In the genomic region with DNA sequence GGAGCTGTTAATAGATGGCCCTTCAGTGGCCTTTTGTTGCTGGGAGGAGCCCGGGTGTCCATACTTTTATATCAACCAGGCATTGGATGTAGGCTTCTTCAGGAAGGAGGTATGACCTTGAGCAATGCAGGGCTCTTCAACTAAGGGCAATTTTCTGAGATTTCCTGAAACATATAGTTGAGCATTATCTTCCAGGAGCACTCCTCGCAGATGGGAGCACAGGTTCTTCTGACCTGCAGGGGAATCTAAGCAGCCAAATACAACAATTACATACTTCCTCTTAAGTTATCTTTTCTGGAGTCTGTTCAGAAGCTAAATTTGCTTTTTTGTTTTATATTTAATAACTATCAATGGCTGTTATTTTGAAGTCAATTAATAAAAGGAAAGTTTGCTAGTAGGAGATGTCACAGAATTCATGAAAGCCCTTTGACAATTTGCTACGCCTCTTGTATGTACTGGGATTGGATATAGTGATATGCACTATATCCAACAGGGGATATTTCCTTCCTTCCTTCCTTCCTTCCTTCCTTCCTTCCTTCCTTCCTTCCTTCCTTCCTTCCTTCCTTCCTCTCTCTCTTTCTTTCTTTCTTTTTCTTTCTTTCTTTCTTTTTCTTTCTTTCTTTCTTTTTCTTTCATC, we compare ENCODE assay signal across 3 cellular contexts.
"Had no signal": no experiment of that assay in that cellular context is flagged by ENCODE, and none has a peak within 500 bp of the region (broad histone marks: within the 10 kb centered on the region; RNA-seq: fewer than 3 reads in every experiment).

No MANE protein-coding gene starts in this region.

- DNase-seq: GDM1, GF-D8 had no signal

- H3K4me3 ChIP-seq: GM12878 had no signal

- ATAC-seq: GM12878 had no signal
